Comparison of ENCODE assay signal across 28 cellular contexts in genomic region chr2:11365096-11365856, GRCh38. TPM values are rescaled to one million over a fixed set of nuclear protein-coding genes. Genes with fewer than 3 reads are reported as not detected.
DNase-seq lines count a peak whose midpoint lies in the region; ATAC-seq and TF ChIP-seq lines count a peak whose summit lies in the region.
"Had no signal": no experiment of that assay in that cellular context is flagged by ENCODE, and none has a peak within 500 bp of the region (broad histone marks: within the 10 kb centered on the region; RNA-seq: fewer than 3 reads in every experiment).

No MANE protein-coding gene starts in this region.

- ATAC-seq in SK-N-SH treated with all-trans-retinoic acid at 6 μM for 48 hours (0 out of 3 replicates have a peak, but pooled peaks have one; percentile 23), HG02798 (IDR thresholded peaks at IDR 0.05; ENCODE audit: poor library complexity, unreplicated experiment) (no peak)
- ATAC-seq in stimulated activated naive CD8-positive, alpha-beta T cell treated with anti-CD3 and anti-CD28 coated beads, Interleukin-15, amount 100 ng/mL, for 72 hours, result no peak
- ATAC-seq: activated CD8-positive, alpha-beta T cell treated with anti-CD3 and anti-CD28 coated beads, Interleukin-2, amount 10 ng/mL, durations not matched to agents 7 days and 5 days; activated naive CD4-positive, alpha-beta T cell treated with anti-CD3 and anti-CD28 coated beads, Interleukin-2, amount 50 U/mL, for 72 hours; gastroesophageal sphincter; stimulated activated memory B cell treated with anti-CD40 and anti-IgM and Interleukin-4, amounts not matched to agents 10 μg/mL and 1 μg/mL and 100 μg/mL, for 72 hours had no signal

- peaks cover 4% of the 10 kb centered on the region for H3K27me3 Mint-ChIP-seq in nephron progenitor cell (ENCODE audit: low read depth, poor library complexity)
- H3K27me3 Mint-ChIP-seq in stimulated activated naive CD8-positive, alpha-beta T cell treated with anti-CD3 and anti-CD28 coated beads, Interleukin-15, amount 100 ng/mL, for 72 hours, result peaks cover 11% of the 10 kb centered on the region

- peaks cover 32% of the 10 kb centered on the region for H3K4me1 Mint-ChIP-seq in nephron progenitor cell
- no peaks in the 10 kb centered on the region for H3K4me1 Mint-ChIP-seq in stimulated activated naive CD8-positive, alpha-beta T cell treated with anti-CD3 and anti-CD28 coated beads, Interleukin-15, amount 100 ng/mL, for 72 hours
- H3K4me1 Mint-ChIP-seq: stimulated activated memory B cell treated with anti-CD40 and anti-IgM and Interleukin-4, amounts not matched to agents 10 μg/mL and 1 μg/mL and 100 μg/mL, for 72 hours had no signal

- peaks cover 8% of the 10 kb centered on the region for H3F3A ChIP-seq in SK-N-SH (replicated peaks; ENCODE audit: insufficient read depth)

- H3K36me3 Mint-ChIP-seq in nephron progenitor cell (ENCODE audit: low read depth), result no peaks in the 10 kb centered on the region
- H3K36me3 Mint-ChIP-seq: activated naive CD4-positive, alpha-beta T cell treated with anti-CD3 and anti-CD28 coated beads, Interleukin-2, amount 50 U/mL, for 72 hours; stimulated activated memory B cell treated with anti-CD40 and anti-IgM and Interleukin-4, amounts not matched to agents 10 μg/mL and 1 μg/mL and 100 μg/mL, for 72 hours had no signal

- H3K4me2 ChIP-seq in SK-N-SH, result no peak overlapping the region
- H3K4me2 ChIP-seq: hepatocyte had no signal

- 71% methylated on average over 5 of the region's 7 CpGs for WGBS in SK-N-SH (ENCODE audit: low lambda C conversion rate)

- peaks cover 0 to 6% of the 10 kb centered on the region in 2 experiments; a peak in 2 of 4 replicates for H3K4me1 ChIP-seq in SK-N-SH (ENCODE audit: control insufficient read depth in 1 of 2, insufficient read depth in 2 of 2, low read depth in 1 of 2, low read length in 1 of 2)
- H3K4me1 ChIP-seq: prostate gland had no signal

- peak overlapping the region; percentile 17 for H3K27ac Mint-ChIP-seq in nephron progenitor cell
- no peak overlapping the region for H3K27ac Mint-ChIP-seq in stimulated activated naive CD8-positive, alpha-beta T cell treated with anti-CD3 and anti-CD28 coated beads, Interleukin-15, amount 100 ng/mL, for 72 hours
- H3K27ac Mint-ChIP-seq: activated CD8-positive, alpha-beta T cell treated with anti-CD3 and anti-CD28 coated beads, Interleukin-2, amount 10 ng/mL, durations not matched to agents 7 days and 5 days; activated naive CD4-positive, alpha-beta T cell treated with anti-CD3 and anti-CD28 coated beads, Interleukin-2, amount 50 U/mL, for 72 hours; stimulated activated memory B cell treated with anti-CD40 and anti-IgM and Interleukin-4, amounts not matched to agents 10 μg/mL and 1 μg/mL and 100 μg/mL, for 72 hours; T-helper 2 cell treated with Interferon-gamma antibody and Interleukin-4, amounts not matched to agents 5 μg/mL and 100 μg/mL, for 36 hours had no signal

- no peak overlapping the region; the same call in 1 of the 2 replicates for H2AFZ ChIP-seq in SK-N-SH (ENCODE audit: low read depth)
- H2AFZ ChIP-seq: hepatocyte had no signal

- H3K27me3 ChIP-seq in SK-N-SH (ENCODE audit: insufficient read depth), result no peaks in the 10 kb centered on the region
- H3K27me3 ChIP-seq: gastroesophageal sphincter, hepatocyte, MG63, upper lobe of left lung had no signal

- TF ChIP-seq EP300 in SK-N-SH (IDR thresholded peaks at IDR 0.05; ENCODE audit: borderline replicate concordance in 1 of 2, low read depth in 1 of 2, low read length in 1 of 2), result no peak

- no peak for TF ChIP-seq RAD21 in SK-N-SH (IDR thresholded peaks at IDR 0.05; ENCODE audit: low read length)

- CTCF ChIA-PET in SK-N-SH (lab: Yijun Ruan, JAX), result interaction anchor here (1.4 to 2.0 kb wide), 4 partner anchors 12 to 81 kb away, joined by 3 to 5 read pairs (median 3); no protein-coding TSS in a partner anchor

- no peaks in the 10 kb centered on the region for H3K9me2 ChIP-seq in SK-N-SH

- TF ChIP-seq CTCF in SK-N-SH (IDR thresholded peaks at IDR 0.05) (no peak), nephron progenitor cell (IDR thresholded peaks at IDR 0.05) (no peak)

- POLR2A ChIA-PET in SK-N-SH (lab: Yijun Ruan, JAX), result interaction anchor here (1.4 kb wide), 1 partner anchor 20 kb away, joined by 4 read pairs; the partner anchor contains the start of gene ROCK2

- H3K4me3 ChIP-seq in SK-N-SH (ENCODE audit: low read depth in 2 of 2, low read length in 1 of 2), result no peak overlapping the region
- H3K4me3 ChIP-seq: gastroesophageal sphincter, HAP-1, hepatocyte, MG63, prostate gland, upper lobe of left lung had no signal

- DNase-seq in SK-N-SH (no peak), ecto neural progenitor cell (ENCODE audit: low spot score) (peak; percentile 78), nephron progenitor cell (no peak), hypothalamus (lab: John Stamatoyannopoulos, UW) (no peak)
- DNase-seq in stimulated activated naive CD8-positive, alpha-beta T cell treated with anti-CD3 and anti-CD28 coated beads, Interleukin-15, amount 100 ng/mL, for 72 hours, result no peak
- no peak for DNase-seq in activated T-cell treated with anti-CD3 and anti-CD28 coated beads, Interleukin-2, amount 50 U/mL, for 1 hour
- DNase-seq: activated CD4-positive, alpha-beta T cell treated with anti-CD3 and anti-CD28 coated beads for 4 hours; activated CD8-positive, alpha-beta T cell treated with anti-CD3 and anti-CD28 coated beads, Interleukin-2, amount 10 ng/mL, durations not matched to agents 7 days and 5 days; activated effector memory CD4-positive, alpha-beta T cell treated with Interleukin-2 at 50 U/mL for 16 hours; activated T-cell treated with anti-CD3 and anti-CD28 coated beads for 4 hours; amygdala; KBM-7; mammary epithelial cell; MG63; NCI-H1105; NCI-H187; NCI-H510A; Right ventricle myocardium superior; upper lobe of left lung had no signal

- no peaks in the 10 kb centered on the region for H3K9me3 ChIP-seq in SK-N-SH
- H3K9me3 ChIP-seq: gastroesophageal sphincter, HAP-1, MG63, prostate gland, upper lobe of left lung had no signal

- H3K27ac ChIP-seq in SK-N-SH (ENCODE audit: low read depth in 2 of 2, low read length in 1 of 2), result no peak overlapping the region
- H3K27ac ChIP-seq: gastroesophageal sphincter, hepatocyte, prostate gland, upper lobe of left lung had no signal

- H3K79me2 ChIP-seq in SK-N-SH (ENCODE audit: insufficient read depth), result no peaks in the 10 kb centered on the region
- H3K79me2 ChIP-seq: hepatocyte had no signal

- H3K9ac ChIP-seq in SK-N-SH, result no peak overlapping the region

- H3K4me3 Mint-ChIP-seq in nephron progenitor cell, result no peak overlapping the region
- no peak overlapping the region for H3K4me3 Mint-ChIP-seq in stimulated activated naive CD8-positive, alpha-beta T cell treated with anti-CD3 and anti-CD28 coated beads, Interleukin-15, amount 100 ng/mL, for 72 hours
- H3K4me3 Mint-ChIP-seq: activated CD8-positive, alpha-beta T cell treated with anti-CD3 and anti-CD28 coated beads, Interleukin-2, amount 10 ng/mL, durations not matched to agents 7 days and 5 days; stimulated activated memory B cell treated with anti-CD40 and anti-IgM and Interleukin-4, amounts not matched to agents 10 μg/mL and 1 μg/mL and 100 μg/mL, for 72 hours; T-helper 2 cell treated with Interferon-gamma antibody and Interleukin-4, amounts not matched to agents 5 μg/mL and 100 μg/mL, for 36 hours had no signal

- no peaks in the 10 kb centered on the region for H4K20me1 ChIP-seq in SK-N-SH (ENCODE audit: insufficient read depth)

- no peaks in the 10 kb centered on the region for H3K36me3 ChIP-seq in SK-N-SH (replicated peaks in 1 of 2; ENCODE audit: control insufficient read depth in 1 of 2, insufficient read depth in 2 of 2, low read length in 1 of 2)
- H3K36me3 ChIP-seq: gastroesophageal sphincter, HAP-1, MG63, prostate gland, upper lobe of left lung had no signal

- no peaks in the 10 kb centered on the region for H3K9me3 Mint-ChIP-seq in nephron progenitor cell
- no peaks in the 10 kb centered on the region for H3K9me3 Mint-ChIP-seq in stimulated activated naive CD8-positive, alpha-beta T cell treated with anti-CD3 and anti-CD28 coated beads, Interleukin-15, amount 100 ng/mL, for 72 hours
- H3K9me3 Mint-ChIP-seq: activated naive CD4-positive, alpha-beta T cell treated with anti-CD3 and anti-CD28 coated beads, Interleukin-2, amount 50 U/mL, for 72 hours; stimulated activated memory B cell treated with anti-CD40 and anti-IgM and Interleukin-4, amounts not matched to agents 10 μg/mL and 1 μg/mL and 100 μg/mL, for 72 hours; T-helper 2 cell treated with Interferon-gamma antibody and Interleukin-4, amounts not matched to agents 5 μg/mL and 100 μg/mL, for 36 hours had no signal

TF ChIP-seq in SK-N-SH treated with all-trans-retinoic acid at 6 μM for 48 hours, 23 proteins besides CTCF, POLR2A, EP300 and RAD21 (continues in another document):
- TF ChIP-seq CSRNP3 (CRISPR knock-in tag; IDR thresholded peaks at IDR 0.05), result no peak
- TF ChIP-seq ARNTL (CRISPR knock-in tag; IDR thresholded peaks at IDR 0.05; ENCODE audit: borderline replicate concordance, low read depth), result no peak

TF ChIP-seq in SK-N-SH, 30 proteins besides CTCF, POLR2A, EP300 and RAD21 (continues in another document):
- no peak for TF ChIP-seq MAX (IDR thresholded peaks at IDR 0.05; ENCODE audit: low read depth)
- no peak for TF ChIP-seq POLR2AphosphoS5 (IDR thresholded peaks at IDR 0.05; ENCODE audit: low read depth, low read length)
- TF ChIP-seq FOXJ3 (CRISPR knock-in tag; IDR thresholded peaks at IDR 0.05), result no peak
- TF ChIP-seq FOSL2 (IDR thresholded peaks at IDR 0.05; ENCODE audit: borderline replicate concordance, low read depth), result no peak
- no peak for TF ChIP-seq IRF3 (IDR thresholded peaks at IDR 0.05; ENCODE audit: low read depth, low read length)
- no peak for TF ChIP-seq RXRA (IDR thresholded peaks at IDR 0.05; ENCODE audit: borderline replicate concordance, low read depth)
- no peak for TF ChIP-seq TCF12 (IDR thresholded peaks at IDR 0.05)
- TF ChIP-seq GATA2 (CRISPR knock-in tag; IDR thresholded peaks at IDR 0.05), result no peak
- no peak for TF ChIP-seq NRF1 (IDR thresholded peaks at IDR 0.05; ENCODE audit: low read depth, low read length)
- TF ChIP-seq TAF1 (IDR thresholded peaks at IDR 0.05; ENCODE audit: borderline replicate concordance, low read depth, low read length), result no peak

RNA-seq across cellular contexts. Expression of gene ROCK2, which starts 20.8 kb away (rescaled TPM):
- polyA plus RNA-seq in SK-N-SH (2012; rRNA removed), result 4.2 and 4.9 TPM in 2 replicates
- 6.5 and 8.4 TPM in 2 replicates for polyA plus RNA-seq in SK-N-SH (2012; cell fraction: cytosol; rRNA removed)
- polyA plus RNA-seq in SK-N-SH (2012; cell fraction: nucleus; rRNA removed), result 2.9 and 5.3 TPM in 2 replicates
